22 cellular contexts compared by ENCODE assay signal in the genomic region with DNA sequence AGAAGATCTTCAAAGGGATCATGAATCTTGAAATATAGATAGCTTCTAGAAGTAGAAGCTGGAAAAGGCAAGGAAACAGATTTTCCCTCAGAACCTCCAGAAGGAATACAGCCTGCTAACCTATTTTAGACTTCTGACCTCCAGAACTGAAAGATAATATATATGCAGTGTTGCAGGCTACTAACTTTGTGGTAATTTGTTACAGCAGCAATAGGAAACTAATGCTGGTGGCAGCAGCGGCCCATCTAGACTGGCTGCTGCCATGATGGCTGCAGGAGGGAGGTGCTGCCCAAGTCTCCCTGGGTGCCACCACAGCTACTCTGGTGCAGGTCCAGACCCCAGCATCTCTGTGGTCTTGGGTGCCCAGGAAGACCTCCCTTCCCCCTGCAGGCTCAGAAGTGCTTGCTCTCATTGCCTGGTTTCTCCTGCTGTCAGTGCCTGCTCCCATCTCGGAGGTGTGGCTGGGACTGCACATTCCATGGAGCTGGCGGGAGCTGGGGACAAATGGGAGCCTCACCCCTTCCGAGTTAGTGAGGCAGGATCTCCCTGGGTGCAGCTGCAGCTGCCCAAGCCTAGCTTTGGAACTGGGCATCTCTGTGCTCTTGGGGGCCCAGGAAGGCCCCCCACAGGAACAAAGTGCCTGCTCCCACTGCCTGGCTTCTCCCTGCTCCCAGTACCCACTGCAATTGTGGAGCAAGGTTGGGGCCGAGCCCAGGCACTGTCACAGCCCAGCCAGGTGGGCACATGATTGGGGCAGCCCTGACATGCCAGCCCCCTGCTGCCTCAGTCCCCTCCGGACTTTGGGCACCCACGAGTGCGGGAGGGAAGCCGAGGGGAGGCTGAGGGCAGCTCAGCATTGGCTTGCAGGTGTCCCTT.
"Had no signal": no experiment of that assay in that cellular context is flagged by ENCODE, and none has a peak within 500 bp of the region (broad histone marks: within the 10 kb centered on the region; RNA-seq: fewer than 3 reads in every experiment).

No MANE protein-coding gene starts in this region.

- ATAC-seq: PC-3 had no signal

- H3K9me3 ChIP-seq: SK-N-SH had no signal

- FAIRE-seq: HTR-8/SVneo had no signal

- DNase-seq: Karpas-422, KG1, MM.1S, NCI-H1092 treated with DMSO at 0.1 percent for 48 hours, NCI-H1436, NCI-H187, NCI-H2029, NCI-H2081 treated with DMSO at 0.1 percent for 48 hours, NCI-H2171, NCI-H226, NCI-H446, NCI-H510A, NCI-H524 treated with DMSO at 0.1 percent for 48 hours, NCI-H69, NCI-H774, PC-3, SHP77, SK-N-SH, T-helper 1 cell had no signal

- H3K4me2 ChIP-seq: SK-N-SH had no signal

- H3K9ac ChIP-seq: SK-N-SH had no signal

- H3K27ac ChIP-seq: HL-60, RWPE1 had no signal

- H3K9me2 ChIP-seq: SK-N-SH had no signal
